In the genomic region with DNA sequence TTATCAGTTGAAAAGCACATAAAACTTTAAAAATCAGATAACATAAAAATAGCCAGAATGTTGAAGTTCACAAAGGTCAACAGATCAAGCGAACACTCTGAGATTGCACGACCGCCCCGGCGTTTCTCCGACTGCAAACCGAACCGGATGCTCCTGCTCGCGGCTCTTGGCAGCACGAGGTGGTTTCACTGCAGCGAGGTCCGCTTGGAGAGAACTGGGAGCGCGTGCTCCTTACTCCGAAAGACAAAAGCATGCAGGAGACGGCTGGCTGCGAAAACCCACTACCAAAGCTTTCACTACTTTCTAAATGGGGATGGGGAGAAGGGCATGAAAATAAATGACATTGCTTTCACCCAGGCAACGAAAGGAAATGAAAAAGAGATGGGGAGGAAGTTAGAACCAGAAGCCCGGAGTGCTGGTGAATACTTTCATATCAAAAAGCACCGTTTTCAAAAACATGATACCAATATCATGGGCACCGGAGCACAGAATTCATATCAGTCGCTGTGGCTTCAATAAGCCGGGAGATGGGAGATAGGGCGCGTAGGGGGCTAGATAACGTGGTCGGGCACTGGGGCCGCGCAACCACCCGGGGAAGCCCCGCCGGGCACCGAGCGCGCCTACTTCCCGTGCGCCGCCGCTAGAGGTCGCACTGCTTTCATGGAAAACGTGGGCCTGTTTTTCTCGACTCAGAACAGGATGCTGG, we compare ENCODE assay signal across 1 cellular context.
TF ChIP-seq lines count a peak whose summit lies in the region.

No MANE protein-coding gene starts in this region.

TF ChIP-seq in HEK293, 187 proteins besides CTCF, POLR2A, EP300 and RAD21 (continued from another document):
- no peak for TF ChIP-seq ZFHX2 (tag by site-specific recombination; conservative IDR thresholded peaks at IDR 0.05)
- TF ChIP-seq ZSCAN30 (tag by site-specific recombination; IDR thresholded peaks at IDR 0.05), result peak; percentile 55
- peak; percentile 74 for TF ChIP-seq ZNF335 (tag by site-specific recombination; conservative IDR thresholded peaks at IDR 0.05)
- no peak for TF ChIP-seq ZNF670 (tag by site-specific recombination; IDR thresholded peaks at IDR 0.05; ENCODE audit: low read depth)
- no peak for TF ChIP-seq MYNN (tag by site-specific recombination; IDR thresholded peaks at IDR 0.05; ENCODE audit: borderline replicate concordance)
- TF ChIP-seq ZNF600 (tag by site-specific recombination; IDR thresholded peaks at IDR 0.05), result 0 out of 2 replicates have a peak, but pooled peaks have one; percentile 56
- no peak for TF ChIP-seq ZSCAN23 (tag by site-specific recombination; IDR thresholded peaks at IDR 0.05)
- 0 out of 2 replicates have a peak, but pooled peaks have one; percentile 6 for TF ChIP-seq GLIS1 (tag by site-specific recombination; IDR thresholded peaks at IDR 0.05)
- no peak for TF ChIP-seq ZNF121 (tag by site-specific recombination; IDR thresholded peaks at IDR 0.05)
- no peak for TF ChIP-seq ZNF621 (tag by site-specific recombination; IDR thresholded peaks at IDR 0.05)
- peak; percentile 88 for TF ChIP-seq ZNF654 (tag by site-specific recombination; IDR thresholded peaks at IDR 0.05; ENCODE audit: low read depth)
- TF ChIP-seq, protein P1, sequence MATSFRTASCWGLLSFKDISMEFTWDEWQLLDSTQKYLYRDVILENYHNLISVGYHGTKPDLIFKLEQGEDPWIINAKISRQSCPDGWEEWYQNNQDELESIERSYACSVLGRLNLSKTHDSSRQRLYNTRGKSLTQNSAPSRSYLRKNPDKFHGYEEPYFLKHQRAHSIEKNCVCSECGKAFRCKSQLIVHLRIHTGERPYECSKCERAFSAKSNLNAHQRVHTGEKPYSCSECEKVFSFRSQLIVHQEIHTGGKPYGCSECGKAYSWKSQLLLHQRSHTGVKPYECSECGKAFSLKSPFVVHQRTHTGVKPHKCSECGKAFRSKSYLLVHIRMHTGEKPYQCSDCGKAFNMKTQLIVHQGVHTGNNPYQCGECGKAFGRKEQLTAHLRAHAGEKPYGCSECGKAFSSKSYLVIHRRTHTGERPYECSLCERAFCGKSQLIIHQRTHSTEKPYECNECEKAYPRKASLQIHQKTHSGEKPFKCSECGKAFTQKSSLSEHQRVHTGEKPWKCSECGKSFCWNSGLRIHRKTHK (tag by site-specific recombination; IDR thresholded peaks at IDR 0.05), result no peak
- TF ChIP-seq, protein P2, sequence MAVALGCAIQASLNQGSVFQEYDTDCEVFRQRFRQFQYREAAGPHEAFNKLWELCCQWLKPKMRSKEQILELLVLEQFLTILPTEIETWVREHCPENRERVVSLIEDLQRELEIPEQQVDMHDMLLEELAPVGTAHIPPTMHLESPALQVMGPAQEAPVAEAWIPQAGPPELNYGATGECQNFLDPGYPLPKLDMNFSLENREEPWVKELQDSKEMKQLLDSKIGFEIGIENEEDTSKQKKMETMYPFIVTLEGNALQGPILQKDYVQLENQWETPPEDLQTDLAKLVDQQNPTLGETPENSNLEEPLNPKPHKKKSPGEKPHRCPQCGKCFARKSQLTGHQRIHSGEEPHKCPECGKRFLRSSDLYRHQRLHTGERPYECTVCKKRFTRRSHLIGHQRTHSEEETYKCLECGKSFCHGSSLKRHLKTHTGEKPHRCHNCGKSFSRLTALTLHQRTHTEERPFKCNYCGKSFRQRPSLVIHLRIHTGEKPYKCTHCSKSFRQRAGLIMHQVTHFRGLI (tag by site-specific recombination; IDR thresholded peaks at IDR 0.05), result 0 out of 2 replicates have a peak, but pooled peaks have one; percentile 15
- TF ChIP-seq, protein P3, sequence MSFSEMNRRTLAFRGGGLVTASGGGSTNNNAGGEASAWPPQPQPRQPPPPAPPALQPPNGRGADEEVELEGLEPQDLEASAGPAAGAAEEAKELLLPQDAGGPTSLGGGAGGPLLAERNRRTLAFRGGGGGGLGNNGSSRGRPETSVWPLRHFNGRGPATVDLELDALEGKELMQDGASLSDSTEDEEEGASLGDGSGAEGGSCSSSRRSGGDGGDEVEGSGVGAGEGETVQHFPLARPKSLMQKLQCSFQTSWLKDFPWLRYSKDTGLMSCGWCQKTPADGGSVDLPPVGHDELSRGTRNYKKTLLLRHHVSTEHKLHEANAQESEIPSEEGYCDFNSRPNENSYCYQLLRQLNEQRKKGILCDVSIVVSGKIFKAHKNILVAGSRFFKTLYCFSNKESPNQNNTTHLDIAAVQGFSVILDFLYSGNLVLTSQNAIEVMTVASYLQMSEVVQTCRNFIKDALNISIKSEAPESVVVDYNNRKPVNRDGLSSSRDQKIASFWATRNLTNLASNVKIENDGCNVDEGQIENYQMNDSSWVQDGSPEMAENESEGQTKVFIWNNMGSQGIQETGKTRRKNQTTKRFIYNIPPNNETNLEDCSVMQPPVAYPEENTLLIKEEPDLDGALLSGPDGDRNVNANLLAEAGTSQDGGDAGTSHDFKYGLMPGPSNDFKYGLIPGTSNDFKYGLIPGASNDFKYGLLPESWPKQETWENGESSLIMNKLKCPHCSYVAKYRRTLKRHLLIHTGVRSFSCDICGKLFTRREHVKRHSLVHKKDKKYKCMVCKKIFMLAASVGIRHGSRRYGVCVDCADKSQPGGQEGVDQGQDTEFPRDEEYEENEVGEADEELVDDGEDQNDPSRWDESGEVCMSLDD (tag by site-specific recombination; IDR thresholded peaks at IDR 0.05), result no peak
- peak; percentile 94 for TF ChIP-seq ZBTB8A (tag by site-specific recombination; IDR thresholded peaks at IDR 0.05)
- no peak for TF ChIP-seq ZBTB1 (tag by site-specific recombination; IDR thresholded peaks at IDR 0.05)
- TF ChIP-seq, protein P4, sequence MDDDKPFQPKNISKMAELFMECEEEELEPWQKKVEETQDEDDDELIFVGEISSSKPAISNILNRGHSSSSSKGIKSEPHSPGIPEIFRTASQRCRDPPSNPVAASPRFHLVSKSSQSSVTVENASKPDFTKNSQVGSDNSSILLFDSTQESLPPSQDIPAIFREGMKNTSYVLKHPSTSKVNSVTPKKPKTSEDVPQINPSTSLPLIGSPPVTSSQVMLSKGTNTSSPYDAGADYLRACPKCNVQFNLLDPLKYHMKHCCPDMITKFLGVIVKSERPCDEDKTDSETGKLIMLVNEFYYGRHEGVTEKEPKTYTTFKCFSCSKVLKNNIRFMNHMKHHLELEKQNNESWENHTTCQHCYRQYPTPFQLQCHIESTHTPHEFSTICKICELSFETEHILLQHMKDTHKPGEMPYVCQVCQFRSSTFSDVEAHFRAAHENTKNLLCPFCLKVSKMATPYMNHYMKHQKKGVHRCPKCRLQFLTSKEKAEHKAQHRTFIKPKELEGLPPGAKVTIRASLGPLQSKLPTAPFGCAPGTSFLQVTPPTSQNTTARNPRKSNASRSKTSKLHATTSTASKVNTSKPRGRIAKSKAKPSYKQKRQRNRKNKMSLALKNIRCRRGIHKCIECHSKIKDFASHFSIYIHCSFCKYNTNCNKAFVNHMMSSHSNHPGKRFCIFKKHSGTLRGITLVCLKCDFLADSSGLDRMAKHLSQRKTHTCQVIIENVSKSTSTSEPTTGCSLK (tag by site-specific recombination; IDR thresholded peaks at IDR 0.05), result no peak
- TF ChIP-seq WT1 (tag by site-specific recombination; IDR thresholded peaks at IDR 0.05), result no peak
- TF ChIP-seq, protein P5, sequence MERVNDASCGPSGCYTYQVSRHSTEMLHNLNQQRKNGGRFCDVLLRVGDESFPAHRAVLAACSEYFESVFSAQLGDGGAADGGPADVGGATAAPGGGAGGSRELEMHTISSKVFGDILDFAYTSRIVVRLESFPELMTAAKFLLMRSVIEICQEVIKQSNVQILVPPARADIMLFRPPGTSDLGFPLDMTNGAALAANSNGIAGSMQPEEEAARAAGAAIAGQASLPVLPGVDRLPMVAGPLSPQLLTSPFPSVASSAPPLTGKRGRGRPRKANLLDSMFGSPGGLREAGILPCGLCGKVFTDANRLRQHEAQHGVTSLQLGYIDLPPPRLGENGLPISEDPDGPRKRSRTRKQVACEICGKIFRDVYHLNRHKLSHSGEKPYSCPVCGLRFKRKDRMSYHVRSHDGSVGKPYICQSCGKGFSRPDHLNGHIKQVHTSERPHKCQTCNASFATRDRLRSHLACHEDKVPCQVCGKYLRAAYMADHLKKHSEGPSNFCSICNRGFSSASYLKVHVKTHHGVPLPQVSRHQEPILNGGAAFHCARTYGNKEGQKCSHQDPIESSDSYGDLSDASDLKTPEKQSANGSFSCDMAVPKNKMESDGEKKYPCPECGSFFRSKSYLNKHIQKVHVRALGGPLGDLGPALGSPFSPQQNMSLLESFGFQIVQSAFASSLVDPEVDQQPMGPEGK (tag by site-specific recombination; IDR thresholded peaks at IDR 0.05), result no peak
- no peak for TF ChIP-seq SCRT1 (tag by site-specific recombination; IDR thresholded peaks at IDR 0.05; ENCODE audit: borderline replicate concordance)
- no peak for TF ChIP-seq ZNF350 (tag by site-specific recombination; IDR thresholded peaks at IDR 0.05)
- TF ChIP-seq ZNF747 (tag by site-specific recombination; IDR thresholded peaks at IDR 0.05), result no peak
- TF ChIP-seq GLIS2 (tag by site-specific recombination; IDR thresholded peaks at IDR 0.05), result 0 out of 2 replicates have a peak, but pooled peaks have one; percentile 25
- TF ChIP-seq, protein P6, sequence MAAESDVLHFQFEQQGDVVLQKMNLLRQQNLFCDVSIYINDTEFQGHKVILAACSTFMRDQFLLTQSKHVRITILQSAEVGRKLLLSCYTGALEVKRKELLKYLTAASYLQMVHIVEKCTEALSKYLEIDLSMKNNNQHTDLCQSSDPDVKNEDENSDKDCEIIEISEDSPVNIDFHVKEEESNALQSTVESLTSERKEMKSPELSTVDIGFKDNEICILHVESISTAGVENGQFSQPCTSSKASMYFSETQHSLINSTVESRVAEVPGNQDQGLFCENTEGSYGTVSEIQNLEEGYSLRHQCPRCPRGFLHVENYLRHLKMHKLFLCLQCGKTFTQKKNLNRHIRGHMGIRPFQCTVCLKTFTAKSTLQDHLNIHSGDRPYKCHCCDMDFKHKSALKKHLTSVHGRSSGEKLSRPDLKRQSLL (tag by site-specific recombination; IDR thresholded peaks at IDR 0.05), result no peak
- TF ChIP-seq ZNF777 (tag by site-specific recombination; IDR thresholded peaks at IDR 0.05; ENCODE audit: borderline replicate concordance), result no peak
- no peak for TF ChIP-seq HOXC10 (CRISPR knock-in tag; IDR thresholded peaks at IDR 0.05)
- peak; percentile 59 for TF ChIP-seq ZBTB17 (tag by site-specific recombination; IDR thresholded peaks at IDR 0.05)
- TF ChIP-seq SETDB1 (IDR thresholded peaks at IDR 0.05; ENCODE audit: insufficient read length, low read length), result no peak
- 0 out of 2 replicates have a peak, but pooled peaks have one; percentile 31 for TF ChIP-seq ZBTB20 (tag by site-specific recombination; IDR thresholded peaks at IDR 0.05)
- 0 out of 2 replicates have a peak, but pooled peaks have one; percentile 28 for TF ChIP-seq ZNF2 (tag by site-specific recombination; IDR thresholded peaks at IDR 0.05)
- TF ChIP-seq, protein P7, sequence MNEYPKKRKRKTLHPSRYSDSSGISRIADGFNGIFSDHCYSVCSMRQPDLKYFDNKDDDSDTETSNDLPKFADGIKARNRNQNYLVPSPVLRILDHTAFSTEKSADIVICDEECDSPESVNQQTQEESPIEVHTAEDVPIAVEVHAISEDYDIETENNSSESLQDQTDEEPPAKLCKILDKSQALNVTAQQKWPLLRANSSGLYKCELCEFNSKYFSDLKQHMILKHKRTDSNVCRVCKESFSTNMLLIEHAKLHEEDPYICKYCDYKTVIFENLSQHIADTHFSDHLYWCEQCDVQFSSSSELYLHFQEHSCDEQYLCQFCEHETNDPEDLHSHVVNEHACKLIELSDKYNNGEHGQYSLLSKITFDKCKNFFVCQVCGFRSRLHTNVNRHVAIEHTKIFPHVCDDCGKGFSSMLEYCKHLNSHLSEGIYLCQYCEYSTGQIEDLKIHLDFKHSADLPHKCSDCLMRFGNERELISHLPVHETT (tag by site-specific recombination; IDR thresholded peaks at IDR 0.05), result no peak
- TF ChIP-seq ZFP37 (tag by site-specific recombination; IDR thresholded peaks at IDR 0.05), result 0 out of 2 replicates have a peak, but pooled peaks have one; percentile 11
- TF ChIP-seq, protein P8, sequence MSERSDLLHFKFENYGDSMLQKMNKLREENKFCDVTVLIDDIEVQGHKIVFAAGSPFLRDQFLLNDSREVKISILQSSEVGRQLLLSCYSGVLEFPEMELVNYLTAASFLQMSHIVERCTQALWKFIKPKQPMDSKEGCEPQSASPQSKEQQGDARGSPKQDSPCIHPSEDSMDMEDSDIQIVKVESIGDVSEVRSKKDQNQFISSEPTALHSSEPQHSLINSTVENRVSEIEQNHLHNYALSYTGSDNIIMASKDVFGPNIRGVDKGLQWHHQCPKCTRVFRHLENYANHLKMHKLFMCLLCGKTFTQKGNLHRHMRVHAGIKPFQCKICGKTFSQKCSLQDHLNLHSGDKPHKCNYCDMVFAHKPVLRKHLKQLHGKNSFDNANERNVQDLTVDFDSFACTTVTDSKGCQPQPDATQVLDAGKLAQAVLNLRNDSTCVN (tag by site-specific recombination; optimal IDR thresholded peaks at IDR 0.05), result peak; percentile 89
- TF ChIP-seq KLF1 (tag by site-specific recombination; IDR thresholded peaks at IDR 0.05), result no peak
- peak; percentile 70; the same call in 1 of the 2 replicates for TF ChIP-seq ZNF561 (tag by site-specific recombination; IDR thresholded peaks at IDR 0.05; ENCODE audit: borderline replicate concordance)
- 0 out of 2 replicates have a peak, but pooled peaks have one; percentile 40 for TF ChIP-seq ZXDB (tag by site-specific recombination; IDR thresholded peaks at IDR 0.05)
TF ChIP-seq in HEK293: peak in this region for 19.
